In the genomic region with DNA sequence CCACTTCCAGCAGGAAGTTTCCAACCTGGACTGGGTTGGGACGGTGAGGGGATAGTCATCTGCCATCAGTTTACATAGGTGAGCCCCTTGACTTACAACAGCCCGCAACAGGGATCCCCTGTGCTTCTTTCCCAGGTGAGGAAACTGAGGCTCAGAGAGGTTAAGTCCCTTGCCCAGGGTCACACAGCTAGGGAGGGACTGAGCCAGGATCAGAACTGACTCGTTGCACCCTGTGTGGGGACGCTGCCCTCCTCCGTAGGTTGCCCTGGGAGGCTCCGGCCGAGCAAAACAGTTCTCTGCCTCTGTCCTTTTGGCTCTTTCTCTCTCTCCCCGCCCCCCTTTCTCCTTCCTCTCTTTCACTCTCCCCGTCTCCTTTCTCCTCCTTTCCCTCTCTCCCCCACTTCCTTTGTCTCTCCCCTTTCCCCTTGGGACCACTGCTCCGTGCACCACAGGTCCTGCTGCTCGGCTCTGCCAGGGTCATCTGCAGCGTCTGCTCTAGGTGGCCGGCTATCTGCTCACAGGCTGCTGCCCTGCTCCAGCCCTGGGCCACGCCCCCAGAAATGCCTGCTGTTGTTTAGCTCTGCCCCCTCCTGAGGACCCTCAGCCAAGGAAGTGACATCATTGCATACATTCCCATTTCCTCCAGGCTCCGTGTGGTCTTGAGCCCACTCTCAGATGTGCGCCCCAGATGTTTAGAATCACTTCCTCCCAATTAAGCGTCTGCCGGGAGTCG, we compare ENCODE assay signal across 11 cellular contexts.
DNase-seq lines count a peak whose midpoint lies in the region; ATAC-seq lines count a peak whose summit lies in the region.
"Had no signal": no experiment of that assay in that cellular context is flagged by ENCODE, and none has a peak within 500 bp of the region (broad histone marks: within the 10 kb centered on the region; RNA-seq: fewer than 3 reads in every experiment).

No MANE protein-coding gene starts in this region.

- peaks cover 63% of the 10 kb centered on the region for H3K4me1 ChIP-seq in BLaER1

- H3K27ac ChIP-seq in BLaER1: peak overlapping the region; percentile 72

- H3K4me3 Mint-ChIP-seq in dendritic cell treated with granulocyte-macrophage colony-stimulating factor and Interleukin-4, amounts not matched to agents 40 ng/mL and 50 ng/mL, for 4 days: no peak overlapping the region
- peak overlapping the region in 5 of 8 donors; percentile 32 to 86 (median 62) for H3K4me3 Mint-ChIP-seq in naive B cell
- H3K4me3 Mint-ChIP-seq: activated naive CD8-positive, alpha-beta T cell had no signal

- no peaks in the 10 kb centered on the region for H3K9me3 Mint-ChIP-seq in dendritic cell treated with granulocyte-macrophage colony-stimulating factor and Interleukin-4, amounts not matched to agents 40 ng/mL and 50 ng/mL, for 4 days
- H3K9me3 Mint-ChIP-seq in naive B cell: no peaks in the 10 kb centered on the region

- H3K9me3 ChIP-seq in BLaER1: no peaks in the 10 kb centered on the region

- H3K4me3 ChIP-seq in BLaER1: peak overlapping the region; percentile 43

- intact Hi-C loops in dendritic cell treated with granulocyte-macrophage colony-stimulating factor and Interleukin-4, amounts not matched to agents 40 ng/mL and 50 ng/mL, for 4 days (cut with micrococcal nuclease): no loop called here

- H3K36me3 Mint-ChIP-seq in dendritic cell treated with granulocyte-macrophage colony-stimulating factor and Interleukin-4, amounts not matched to agents 40 ng/mL and 50 ng/mL, for 4 days (ENCODE audit: low read depth): peaks cover 97% of the 10 kb centered on the region
- H3K36me3 Mint-ChIP-seq in naive B cell: no peaks in the 10 kb centered on the region
- H3K36me3 Mint-ChIP-seq: activated naive CD8-positive, alpha-beta T cell had no signal

- peak overlapping the region; percentile 89 for H3K4me2 ChIP-seq in BLaER1

- peak overlapping the region; percentile 44 for H3K27ac Mint-ChIP-seq in dendritic cell treated with granulocyte-macrophage colony-stimulating factor and Interleukin-4, amounts not matched to agents 40 ng/mL and 50 ng/mL, for 4 days
- peak overlapping the region in 4 of 6 donors; percentile 42 to 68 (median 62) for H3K27ac Mint-ChIP-seq in naive B cell
- H3K27ac Mint-ChIP-seq: activated naive CD8-positive, alpha-beta T cell had no signal

- H3K4me1 Mint-ChIP-seq in dendritic cell treated with granulocyte-macrophage colony-stimulating factor and Interleukin-4, amounts not matched to agents 40 ng/mL and 50 ng/mL, for 4 days (ENCODE audit: low read depth): peaks cover 38% of the 10 kb centered on the region
- peaks cover 9 to 23% (median 19%) of the 10 kb centered on the region in 3 donors for H3K4me1 Mint-ChIP-seq in naive B cell

- peak; percentile 38 for DNase-seq in NCI-H1092 treated with DMSO at 0.1 percent for 48 hours (lab: John Stamatoyannopoulos, UW)
- no peak for DNase-seq in naive B cell
- DNase-seq in AG20443 (ENCODE audit: low spot score): no peak
- no peak for DNase-seq in NCI-H446 (lab: John Stamatoyannopoulos, UW)
- DNase-seq in LoVo (ENCODE audit: low spot score): no peak
- DNase-seq in midbrain (lab: John Stamatoyannopoulos, UW): no peak
- DNase-seq: C1 segment of cervical spinal cord, T-helper 2 cell had no signal

- peak overlapping the region; percentile 44; the same call in 1 of the 2 replicates for H3K9ac ChIP-seq in BLaER1

- peaks cover 98% of the 10 kb centered on the region for H4K20me1 ChIP-seq in BLaER1

- peaks cover 64% of the 10 kb centered on the region for H3K36me3 ChIP-seq in BLaER1

- no peaks in the 10 kb centered on the region for H3K27me3 ChIP-seq in BLaER1

- H3K27me3 Mint-ChIP-seq in dendritic cell treated with granulocyte-macrophage colony-stimulating factor and Interleukin-4, amounts not matched to agents 40 ng/mL and 50 ng/mL, for 4 days: no peaks in the 10 kb centered on the region
- peaks cover 0 to 4% (median under 1%) of the 10 kb centered on the region in 3 donors for H3K27me3 Mint-ChIP-seq in naive B cell
- H3K27me3 Mint-ChIP-seq: activated naive CD8-positive, alpha-beta T cell had no signal

- peak; percentile 18 to 40 for ATAC-seq in naive B cell (ENCODE audit: low read depth in 2 of 2)
